In the genomic region with DNA sequence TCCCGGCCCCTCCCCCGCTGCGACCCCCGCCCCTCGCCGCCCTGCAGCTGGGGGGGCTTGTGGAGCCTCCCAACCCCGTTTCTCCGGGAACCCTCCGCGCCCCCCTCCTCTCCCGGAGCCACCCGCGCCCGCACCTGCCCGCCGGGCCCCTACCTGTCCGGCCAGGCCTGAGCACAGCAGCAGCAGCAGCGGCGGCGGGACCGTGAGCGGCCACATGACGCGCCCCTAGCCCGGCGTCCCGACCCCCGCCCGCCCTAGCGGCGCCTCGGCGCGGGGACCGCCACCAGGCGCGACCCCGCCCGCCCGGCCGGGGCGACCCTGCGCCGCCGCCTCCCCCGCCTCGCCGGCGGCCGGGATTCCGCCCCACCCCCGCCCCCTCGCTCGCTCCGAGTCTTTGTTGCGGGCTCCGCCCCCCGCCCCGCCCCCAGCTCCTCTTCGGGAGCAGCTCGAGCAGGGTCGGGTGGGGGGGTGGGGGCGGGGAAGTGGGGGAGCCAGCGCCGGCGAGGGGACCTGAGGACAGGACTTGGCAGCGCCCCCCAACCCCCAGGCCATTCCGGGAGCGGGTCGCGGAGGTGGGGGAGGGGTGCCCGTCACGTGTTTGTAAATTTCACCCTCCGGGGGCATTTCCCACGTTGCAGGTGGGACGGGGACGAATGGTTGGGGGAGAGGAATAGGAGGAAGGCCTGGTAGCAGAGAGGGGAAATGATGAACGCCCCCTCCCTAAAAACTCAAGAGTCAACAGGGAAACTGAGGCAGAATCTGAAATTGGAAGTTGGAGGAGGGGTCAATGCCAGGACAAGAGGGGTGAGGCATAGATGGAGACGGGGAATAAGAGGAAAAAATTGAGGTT, we compare ENCODE assay signal across 7 cellular contexts. TPM values are rescaled to one million over a fixed set of nuclear protein-coding genes. Genes with fewer than 3 reads are reported as not detected.
A peak's percentile ranks its signal among the peaks of the same experiment; 100 is the strongest.
DNase-seq lines count a peak whose midpoint lies in the region; ATAC-seq and TF ChIP-seq lines count a peak whose summit lies in the region.

A gene (minus strand): TSS at position 365 of the 850 bp plus-strand sequence. CDS start 149 bp downstream, at position 216.

- H3K9ac ChIP-seq in SK-N-MC (ENCODE audit: insufficient read length) = peak within 1 kb of the TSS; percentile 81
- no peak within 1 kb of the TSS for H3K9ac ChIP-seq in parathyroid adenoma

- peak; percentile 90 for DNase-seq in GM23338 (ENCODE audit: low spot score)
- no peak for DNase-seq in SK-N-MC (ENCODE audit: low read depth, low spot score)
- DNase-seq in foreskin fibroblast = no peak
- DNase-seq in central memory CD4-positive, alpha-beta T cell = no peak

- H3K27me3 Mint-ChIP-seq in GM23338 (ENCODE audit: insufficient read depth, low read depth, poor library complexity) = peaks cover 23% of the 10 kb centered on the region

- H3K4me3 ChIP-seq in GM23338 (peak within 1 kb of the TSS; percentile 93), SK-N-MC (peak within 1 kb of the TSS; percentile 99), foreskin fibroblast (ENCODE audit: low read depth in 1 of 2, low read length in 2 of 2) (peak within 1 kb of the TSS; percentile 24 to 55), parathyroid adenoma (ENCODE audit: low read depth, low read length) (peak within 1 kb of the TSS; percentile 50)

- peaks cover 13% of the 10 kb centered on the region for H3K4me1 ChIP-seq in GM23338 (ENCODE audit: insufficient read depth)
- peaks cover 9% of the 10 kb centered on the region for H3K4me1 ChIP-seq in parathyroid adenoma

- H2AFZ ChIP-seq in GM23338 = no peak within 1 kb of the TSS
- peak within 1 kb of the TSS; percentile 72 for H2AFZ ChIP-seq in parathyroid adenoma

- peaks cover 5% of the 10 kb centered on the region; the same call in 1 of the 2 replicates for H3K9me2 ChIP-seq in GM23338 (ENCODE audit: insufficient read depth)

- peaks cover 25% of the 10 kb centered on the region for H3K4me1 Mint-ChIP-seq in GM23338

- peaks cover 25% of the 10 kb centered on the region for H4K20me1 ChIP-seq in GM23338 (replicated peaks; ENCODE audit: insufficient read depth)

- no peaks in the 10 kb centered on the region for H3K27me3 ChIP-seq in GM23338 (ENCODE audit: insufficient read depth)
- H3K27me3 ChIP-seq in parathyroid adenoma (ENCODE audit: control insufficient read depth, insufficient read depth, low read length) = no peaks in the 10 kb centered on the region

- ATAC-seq in GM23338 = peak; percentile 38
- ATAC-seq in GM21576 (IDR thresholded peaks at IDR 0.05; ENCODE audit: unreplicated experiment) = no peak
- no peak for ATAC-seq in GM18511 (IDR thresholded peaks at IDR 0.05; ENCODE audit: unreplicated experiment)

- H3K36me3 ChIP-seq in GM23338 (ENCODE audit: insufficient read depth) (no peaks in the 10 kb centered on the region), SK-N-MC (ENCODE audit: insufficient read depth, low read length) (peaks cover 3% of the 10 kb centered on the region; the same call in 1 of the 2 replicates), parathyroid adenoma (ENCODE audit: control insufficient read depth, insufficient read depth, low read length) (no peaks in the 10 kb centered on the region)

- peak within 1 kb of the TSS; percentile 87 for H3K27ac Mint-ChIP-seq in GM23338

- H3K79me2 ChIP-seq in GM23338 (replicated peaks; ENCODE audit: insufficient read depth) (peaks cover 39% of the 10 kb centered on the region), parathyroid adenoma (no peaks in the 10 kb centered on the region)

- H3K27ac ChIP-seq in GM23338 (ENCODE audit: low read depth) (peak within 1 kb of the TSS; percentile 86), SK-N-MC (peak within 1 kb of the TSS; percentile 42), parathyroid adenoma (no peak within 1 kb of the TSS)

- peak within 1 kb of the TSS; percentile 92 for H3K4me3 Mint-ChIP-seq in GM23338

- peaks cover 4% of the 10 kb centered on the region; the same call in 2 of the 3 replicates for H3K9me3 Mint-ChIP-seq in GM23338

- no peak for TF ChIP-seq CTCF in GM23338 (conservative IDR thresholded peaks at IDR 0.05; ENCODE audit: low read depth in 2 of 2)
- no peak for TF ChIP-seq CTCF in foreskin fibroblast (IDR thresholded peaks at IDR 0.05; ENCODE audit: low read depth, low read length)
- no peak for TF ChIP-seq CTCF in parathyroid adenoma (IDR thresholded peaks at IDR 0.05)

- H3F3A ChIP-seq in GM23338 (replicated peaks; ENCODE audit: low read depth) = peaks cover 9% of the 10 kb centered on the region; the same call in 1 of the 2 replicates

- H3K9me3 ChIP-seq in SK-N-MC (ENCODE audit: low read depth, low read length) = no peaks in the 10 kb centered on the region; the same call in 1 of the 2 replicates
- H3K9me3 ChIP-seq in parathyroid adenoma (ENCODE audit: control insufficient read depth, low read length) = no peaks in the 10 kb centered on the region

- peak within 1 kb of the TSS; percentile 90 for H3K4me2 ChIP-seq in GM23338
- H3K4me2 ChIP-seq in parathyroid adenoma (ENCODE audit: low read length) = peak within 1 kb of the TSS; percentile 88

- peaks cover 4% of the 10 kb centered on the region for H3K36me3 Mint-ChIP-seq in GM23338 (ENCODE audit: low read depth)

TF ChIP-seq in GM23338, 12 proteins besides CTCF, POLR2A, EP300 and RAD21 (continues in another document):
- no peak for TF ChIP-seq ZNF331 (CRISPR knock-in tag; IDR thresholded peaks at IDR 0.05; ENCODE audit: low read depth)
- no peak; the same call in 1 of the 2 replicates for TF ChIP-seq POLR2AphosphoS5 (IDR thresholded peaks at IDR 0.05; ENCODE audit: low read depth)
- TF ChIP-seq NANOG (IDR thresholded peaks at IDR 0.05; ENCODE audit: borderline replicate concordance) = no peak
- no peak for TF ChIP-seq STAT1 (IDR thresholded peaks at IDR 0.05; ENCODE audit: unreplicated experiment)
- no peak for TF ChIP-seq EZH2 (IDR thresholded peaks at IDR 0.05; ENCODE audit: low read depth, unreplicated experiment)
- no peak for TF ChIP-seq ZNF114 (CRISPR knock-in tag; IDR thresholded peaks at IDR 0.05)
- TF ChIP-seq JUNB (IDR thresholded peaks at IDR 0.05; ENCODE audit: unreplicated experiment) = no peak
- TF ChIP-seq, protein P1, sequence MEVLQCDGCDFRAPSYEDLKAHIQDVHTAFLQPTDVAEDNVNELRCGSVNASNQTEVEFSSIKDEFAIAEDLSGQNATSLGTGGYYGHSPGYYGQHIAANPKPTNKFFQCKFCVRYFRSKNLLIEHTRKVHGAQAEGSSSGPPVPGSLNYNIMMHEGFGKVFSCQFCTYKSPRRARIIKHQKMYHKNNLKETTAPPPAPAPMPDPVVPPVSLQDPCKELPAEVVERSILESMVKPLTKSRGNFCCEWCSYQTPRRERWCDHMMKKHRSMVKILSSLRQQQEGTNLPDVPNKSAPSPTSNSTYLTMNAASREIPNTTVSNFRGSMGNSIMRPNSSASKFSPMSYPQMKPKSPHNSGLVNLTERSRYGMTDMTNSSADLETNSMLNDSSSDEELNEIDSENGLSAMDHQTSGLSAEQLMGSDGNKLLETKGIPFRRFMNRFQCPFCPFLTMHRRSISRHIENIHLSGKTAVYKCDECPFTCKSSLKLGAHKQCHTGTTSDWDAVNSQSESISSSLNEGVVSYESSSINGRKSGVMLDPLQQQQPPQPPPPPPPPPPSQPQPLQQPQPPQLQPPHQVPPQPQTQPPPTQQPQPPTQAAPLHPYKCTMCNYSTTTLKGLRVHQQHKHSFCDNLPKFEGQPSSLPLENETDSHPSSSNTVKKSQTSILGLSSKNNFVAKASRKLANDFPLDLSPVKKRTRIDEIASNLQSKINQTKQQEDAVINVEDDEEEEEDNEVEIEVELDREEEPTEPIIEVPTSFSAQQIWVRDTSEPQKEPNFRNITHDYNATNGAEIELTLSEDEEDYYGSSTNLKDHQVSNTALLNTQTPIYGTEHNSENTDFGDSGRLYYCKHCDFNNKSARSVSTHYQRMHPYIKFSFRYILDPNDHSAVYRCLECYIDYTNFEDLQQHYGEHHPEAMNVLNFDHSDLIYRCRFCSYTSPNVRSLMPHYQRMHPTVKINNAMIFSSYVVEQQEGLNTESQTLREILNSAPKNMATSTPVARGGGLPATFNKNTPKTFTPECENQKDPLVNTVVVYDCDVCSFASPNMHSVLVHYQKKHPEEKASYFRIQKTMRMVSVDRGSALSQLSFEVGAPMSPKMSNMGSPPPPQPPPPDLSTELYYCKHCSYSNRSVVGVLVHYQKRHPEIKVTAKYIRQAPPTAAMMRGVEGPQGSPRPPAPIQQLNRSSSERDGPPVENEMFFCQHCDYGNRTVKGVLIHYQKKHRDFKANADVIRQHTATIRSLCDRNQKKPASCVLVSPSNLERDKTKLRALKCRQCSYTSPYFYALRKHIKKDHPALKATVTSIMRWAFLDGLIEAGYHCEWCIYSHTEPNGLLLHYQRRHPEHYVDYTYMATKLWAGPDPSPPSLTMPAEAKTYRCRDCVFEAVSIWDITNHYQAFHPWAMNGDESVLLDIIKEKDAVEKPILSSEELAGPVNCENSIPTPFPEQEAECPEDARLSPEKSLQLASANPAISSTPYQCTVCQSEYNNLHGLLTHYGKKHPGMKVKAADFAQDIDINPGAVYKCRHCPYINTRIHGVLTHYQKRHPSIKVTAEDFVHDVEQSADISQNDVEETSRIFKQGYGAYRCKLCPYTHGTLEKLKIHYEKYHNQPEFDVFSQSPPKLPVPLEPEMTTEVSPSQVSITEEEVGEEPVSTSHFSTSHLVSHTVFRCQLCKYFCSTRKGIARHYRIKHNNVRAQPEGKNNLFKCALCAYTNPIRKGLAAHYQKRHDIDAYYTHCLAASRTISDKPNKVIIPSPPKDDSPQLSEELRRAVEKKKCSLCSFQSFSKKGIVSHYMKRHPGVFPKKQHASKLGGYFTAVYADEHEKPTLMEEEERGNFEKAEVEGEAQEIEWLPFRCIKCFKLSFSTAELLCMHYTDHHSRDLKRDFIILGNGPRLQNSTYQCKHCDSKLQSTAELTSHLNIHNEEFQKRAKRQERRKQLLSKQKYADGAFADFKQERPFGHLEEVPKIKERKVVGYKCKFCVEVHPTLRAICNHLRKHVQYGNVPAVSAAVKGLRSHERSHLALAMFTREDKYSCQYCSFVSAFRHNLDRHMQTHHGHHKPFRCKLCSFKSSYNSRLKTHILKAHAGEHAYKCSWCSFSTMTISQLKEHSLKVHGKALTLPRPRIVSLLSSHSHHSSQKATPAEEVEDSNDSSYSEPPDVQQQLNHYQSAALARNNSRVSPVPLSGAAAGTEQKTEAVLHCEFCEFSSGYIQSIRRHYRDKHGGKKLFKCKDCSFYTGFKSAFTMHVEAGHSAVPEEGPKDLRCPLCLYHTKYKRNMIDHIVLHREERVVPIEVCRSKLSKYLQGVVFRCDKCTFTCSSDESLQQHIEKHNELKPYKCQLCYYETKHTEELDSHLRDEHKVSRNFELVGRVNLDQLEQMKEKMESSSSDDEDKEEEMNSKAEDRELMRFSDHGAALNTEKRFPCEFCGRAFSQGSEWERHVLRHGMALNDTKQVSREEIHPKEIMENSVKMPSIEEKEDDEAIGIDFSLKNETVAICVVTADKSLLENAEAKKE (CRISPR knock-in tag; IDR thresholded peaks at IDR 0.05) = no peak

RNA-seq across cellular contexts. Expression of the gene that starts here (rescaled TPM):
- 117 and 125 TPM in 2 replicates for total RNA-seq in GM23338 (2014; rRNA removed; shearing (Covaris generic))
- 58.1 and 62.1 TPM in 2 replicates for polyA plus RNA-seq in GM23338 (2016; fragmentation: Nextera tagmentation; extraction: Ambion mirVana)

Comparison
In these comparisons a context has a peak if more than half of its experiments do, and no peak if none do; other contexts are left out.
1. H3K4me3 ChIP-seq: peak in every context shown above with its lines; median percentile 99 in SK-N-MC; 93 in GM23338; 50 in parathyroid adenoma; 40 in foreskin fibroblast.